1 cellular context compared by ENCODE assay signal in the genomic region with DNA sequence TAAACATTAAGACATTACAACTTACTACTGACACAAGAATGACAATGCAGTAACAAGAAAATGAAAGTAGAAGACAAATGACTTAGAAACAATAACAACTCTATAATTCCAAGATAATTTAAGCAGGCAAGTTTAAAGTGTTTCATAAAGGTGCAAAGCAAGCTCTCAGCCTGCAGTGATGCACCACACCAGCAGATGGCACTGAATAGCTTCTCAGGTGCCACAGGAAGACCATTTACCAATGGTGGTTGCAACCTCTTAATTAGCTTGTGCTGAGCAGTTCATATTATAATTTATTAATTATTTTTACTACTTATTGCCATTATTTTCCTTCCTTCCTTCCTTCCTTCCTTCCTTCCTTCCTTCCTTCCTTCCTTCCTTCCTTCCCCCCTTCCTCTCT.
TF ChIP-seq lines count a peak whose summit lies in the region.

No MANE protein-coding gene starts in this region.

TF ChIP-seq in WTC11, 78 proteins besides CTCF, POLR2A, EP300 and RAD21 (continued from another document):
- TF ChIP-seq TCF7 (CRISPR knock-in tag; IDR thresholded peaks at IDR 0.05; ENCODE audit: low read depth) (no peak), CBFB (CRISPR knock-in tag; IDR thresholded peaks at IDR 0.05; ENCODE audit: low read depth) (no peak)
TF ChIP-seq in WTC11: peak in this region for 0.
